In the genomic region with DNA sequence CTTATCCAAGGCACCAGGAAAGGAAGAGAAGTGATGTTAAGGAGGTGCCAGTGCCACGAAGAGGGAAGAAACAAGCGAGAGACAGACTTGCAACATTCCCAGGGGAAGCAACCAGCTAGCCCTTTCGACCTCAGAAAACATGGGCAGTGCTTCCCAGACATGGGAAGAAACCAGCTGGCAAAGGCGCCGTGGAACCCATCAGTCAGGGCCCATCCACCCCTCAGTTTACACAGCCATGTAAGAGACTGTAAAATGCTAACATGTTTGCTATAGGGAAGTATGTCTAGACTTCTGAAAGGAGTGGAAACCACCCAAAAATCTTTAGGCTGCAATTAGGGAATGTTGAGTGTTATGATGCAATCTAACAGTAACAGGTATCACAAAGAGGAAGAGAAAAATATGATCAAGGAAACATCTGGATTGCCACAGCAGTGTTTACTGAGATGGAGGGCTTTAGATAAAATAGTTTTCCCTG, we compare ENCODE assay signal across 18 cellular contexts. TPM values are rescaled to one million over a fixed set of nuclear protein-coding genes. Genes with fewer than 3 reads are reported as not detected.
A peak's percentile ranks its signal among the peaks of the same experiment; 100 is the strongest.
DNase-seq lines count a peak whose midpoint lies in the region; ATAC-seq and TF ChIP-seq lines count a peak whose summit lies in the region.
"Had no signal": no experiment of that assay in that cellular context is flagged by ENCODE, and none has a peak within 500 bp of the region (broad histone marks: within the 10 kb centered on the region; RNA-seq: fewer than 3 reads in every experiment).

No MANE protein-coding gene starts in this region.

- H3K27ac ChIP-seq in left ventricle myocardium inferior (replicated peaks) = no peak overlapping the region
- H3K27ac ChIP-seq: cardiac muscle cell, skin epidermis had no signal

- H3K4me3 ChIP-seq in fibroblast of the aortic adventitia (ENCODE audit: low read depth, low read length) (no peak overlapping the region), left ventricle myocardium inferior (no peak overlapping the region)
- H3K4me3 ChIP-seq: cardiac muscle cell, skin epidermis had no signal

- ATAC-seq in GM18517 (IDR thresholded peaks at IDR 0.05; ENCODE audit: unreplicated experiment) (no peak), GM19035 (IDR thresholded peaks at IDR 0.05; ENCODE audit: unreplicated experiment) (no peak), GM19452 (IDR thresholded peaks at IDR 0.05; ENCODE audit: unreplicated experiment) (no peak)
- ATAC-seq: activated CD8-positive, alpha-beta T cell treated with anti-CD3 and anti-CD28 coated beads for 36 hours; naive thymus-derived CD8-positive, alpha-beta T cell had no signal

- H3K4me1 ChIP-seq in left ventricle myocardium inferior = no peaks in the 10 kb centered on the region

- intact Hi-C loops in left ventricle myocardium inferior (cut with micrococcal nuclease) = no loop called here

- DNase-seq in AG20443 (ENCODE audit: low spot score) (peak; percentile 14), GF-D8 (lab: John Stamatoyannopoulos, UW) (peak; percentile 46), UCSD-AML1 (lab: John Stamatoyannopoulos, UW; ENCODE audit: unreplicated experiment) (peak; percentile 39), fibroblast of the aortic adventitia (ENCODE audit: low read depth) (peak; percentile 61), left ventricle myocardium inferior (no peak)
- DNase-seq: activated CD8-positive, alpha-beta T cell treated with anti-CD3 and anti-CD28 coated beads for 36 hours; effector memory CD4-positive, alpha-beta T cell; hypothalamus; kidney; naive thymus-derived CD8-positive, alpha-beta T cell; NCI-H1694 treated with DMSO at 0.1 percent for 48 hours; NCI-H446; stimulated activated CD4-positive, alpha-beta T cell treated with anti-CD3 and anti-CD28 coated beads, Interleukin-2, amount 100 ng/mL, for 48 hours had no signal

- TF ChIP-seq CTCF in fibroblast of the aortic adventitia (IDR thresholded peaks at IDR 0.05; ENCODE audit: insufficient read depth, low read length) (no peak), left ventricle myocardium inferior (IDR thresholded peaks at IDR 0.05; ENCODE audit: borderline replicate concordance) (no peak)

- peaks cover 95% of the 10 kb centered on the region for H3K36me3 ChIP-seq in left ventricle myocardium inferior

- no peaks in the 10 kb centered on the region for H3K9me3 ChIP-seq in left ventricle myocardium inferior (replicated peaks)

- no peaks in the 10 kb centered on the region for H3K27me3 ChIP-seq in left ventricle myocardium inferior (ENCODE audit: low read depth)
- H3K27me3 ChIP-seq: cardiac muscle cell had no signal

RNA-seq across cellular contexts. Expression of gene ANAPC5, which starts 26.3 kb away (rescaled TPM):
- total RNA-seq in fibroblast of the aortic adventitia (ENCODE audit: low replicate concordance) (148 and 209 TPM in 2 replicates), left ventricle myocardium inferior (65.1 TPM)

RNA-seq across cellular contexts. Expression of gene CAMKK2, which starts 29.4 kb away (rescaled TPM):
- total RNA-seq in fibroblast of the aortic adventitia (ENCODE audit: low replicate concordance) (12.0 and 23.8 TPM in 2 replicates), left ventricle myocardium inferior (13.3 TPM)
